12 cellular contexts compared by ENCODE assay signal in genomic region chr9:97934321-97935115, GRCh38.
DNase-seq lines count a peak whose midpoint lies in the region; ATAC-seq and TF ChIP-seq lines count a peak whose summit lies in the region.
"Had no signal": no experiment of that assay in that cellular context is flagged by ENCODE, and none has a peak within 500 bp of the region (broad histone marks: within the 10 kb centered on the region; RNA-seq: fewer than 3 reads in every experiment).

No MANE protein-coding gene starts in this region.

- no peak overlapping the region for H3K27ac Mint-ChIP-seq in T-helper 2 cell treated with Interferon-gamma antibody and Interleukin-4, amounts not matched to agents 5 μg/mL and 100 μg/mL, for 36 hours
- H3K27ac Mint-ChIP-seq: activated CD8-positive, alpha-beta T cell treated with anti-CD3 and anti-CD28 coated beads, Interleukin-2, amount 10 ng/mL, durations not matched to agents 7 days and 5 days had no signal

- no peak for TF ChIP-seq POLR2A in GM18505 (IDR thresholded peaks at IDR 0.05; ENCODE audit: borderline replicate concordance, extremely low read depth, insufficient read depth, insufficient read length)

- H3K36me3 Mint-ChIP-seq in T-helper 2 cell treated with Interferon-gamma antibody and Interleukin-4, amounts not matched to agents 5 μg/mL and 100 μg/mL, for 36 hours (ENCODE audit: low read depth): peaks cover 5% of the 10 kb centered on the region

- peaks cover 45% of the 10 kb centered on the region for H3K4me1 Mint-ChIP-seq in T-helper 2 cell treated with Interferon-gamma antibody and Interleukin-4, amounts not matched to agents 5 μg/mL and 100 μg/mL, for 36 hours (ENCODE audit: low read depth)

- ATAC-seq in HG03460 (IDR thresholded peaks at IDR 0.05; ENCODE audit: unreplicated experiment): no peak
- no peak for ATAC-seq in GM18519 (IDR thresholded peaks at IDR 0.05; ENCODE audit: low FRiP score, unreplicated experiment)
- ATAC-seq in GM18505 (IDR thresholded peaks at IDR 0.05; ENCODE audit: unreplicated experiment): no peak
- ATAC-seq: activated CD8-positive, alpha-beta T cell treated with anti-CD3 and anti-CD28 coated beads, Interleukin-2, amount 10 ng/mL, durations not matched to agents 7 days and 5 days had no signal

- peaks cover 2% of the 10 kb centered on the region for H3K27me3 Mint-ChIP-seq in T-helper 2 cell treated with Interferon-gamma antibody and Interleukin-4, amounts not matched to agents 5 μg/mL and 100 μg/mL, for 36 hours (ENCODE audit: low read depth)

- H3K4me3 Mint-ChIP-seq in T-helper 2 cell treated with Interferon-gamma antibody and Interleukin-4, amounts not matched to agents 5 μg/mL and 100 μg/mL, for 36 hours: no peak overlapping the region
- H3K4me3 Mint-ChIP-seq: activated CD8-positive, alpha-beta T cell treated with anti-CD3 and anti-CD28 coated beads, Interleukin-2, amount 10 ng/mL, durations not matched to agents 7 days and 5 days had no signal

- peak; percentile 47 for DNase-seq in DMS 273 treated with DMSO at 0.1 percent for 48 hours (lab: John Stamatoyannopoulos, UW)
- DNase-seq in NAMALWA (ENCODE audit: low spot score): peak; percentile 48
- DNase-seq in NCI-H2227 treated with DMSO at 0.1 percent for 48 hours (lab: John Stamatoyannopoulos, UW): peak; percentile 20
- peak; percentile 16 for DNase-seq in iPS-NIHi7 (ENCODE audit: extremely low spot score)
- DNase-seq in T-helper 2 cell treated with Interferon-gamma antibody and Interleukin-4, amounts not matched to agents 5 μg/mL and 100 μg/mL, for 36 hours (ENCODE audit: low spot score): no peak
- DNase-seq: activated CD8-positive, alpha-beta T cell treated with anti-CD3 and anti-CD28 coated beads, Interleukin-2, amount 10 ng/mL, durations not matched to agents 7 days and 5 days; activated effector memory CD4-positive, alpha-beta T cell treated with Interleukin-2 at 50 U/mL for 16 hours; NCI-H510A treated with DMSO at 0.1 percent for 48 hours; T-helper 9 cell had no signal

- H3K9me3 Mint-ChIP-seq in T-helper 2 cell treated with Interferon-gamma antibody and Interleukin-4, amounts not matched to agents 5 μg/mL and 100 μg/mL, for 36 hours: no peaks in the 10 kb centered on the region
